Comparison of ENCODE assay signal across 19 cellular contexts in the genomic region with DNA sequence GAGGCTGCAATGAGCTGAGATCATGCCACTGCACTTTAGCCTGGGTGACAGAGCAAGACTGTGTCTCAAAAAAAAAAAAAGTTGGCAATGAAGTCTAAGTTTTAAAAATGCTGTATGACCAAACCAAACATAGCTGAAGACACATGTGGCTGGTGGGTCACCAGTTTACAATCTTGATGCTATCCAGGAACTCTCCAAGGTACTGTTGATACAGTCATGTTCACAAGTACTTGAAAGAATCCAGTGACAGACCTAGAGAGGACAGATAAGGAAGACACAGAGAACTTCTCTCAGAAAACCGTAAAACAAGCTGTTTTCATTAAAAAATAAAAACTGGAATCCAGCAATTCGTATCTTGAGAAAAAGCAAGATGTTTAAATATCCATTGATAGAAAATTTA.
DNase-seq lines count a peak whose midpoint lies in the region; TF ChIP-seq lines count a peak whose summit lies in the region.
"Had no signal": no experiment of that assay in that cellular context is flagged by ENCODE, and none has a peak within 500 bp of the region (broad histone marks: within the 10 kb centered on the region; RNA-seq: fewer than 3 reads in every experiment).

No MANE protein-coding gene starts in this region.

- DNase-seq in ACHN (peak; percentile 19), HFFc6 (peak; percentile 77), amniotic stem cell (lab: John Stamatoyannopoulos, UW) (peak; percentile 9), hepatic stellate cell (ENCODE audit: low spot score) (peak; percentile 47), GM13976 (ENCODE audit: low spot score) (no peak), C1 segment of cervical spinal cord (lab: John Stamatoyannopoulos, UW) (no peak), NCI-H1105 (lab: John Stamatoyannopoulos, UW) (no peak)
- no peak for DNase-seq in CD8-positive, alpha-beta memory T cell
- DNase-seq: activated CD4-positive, alpha-beta T cell treated with anti-CD3 and anti-CD28 coated beads for 1 hour; activated naive CD8-positive, alpha-beta T cell treated with anti-CD3 and anti-CD28 coated beads, Interleukin-2, amount 10 ng/mL, durations not matched to agents 7 days and 5 days; effector memory CD4-positive, alpha-beta T cell; GOT3; left colon; naive thymus-derived CD4-positive, alpha-beta T cell; NCI-H1048; stimulated activated CD4-positive, alpha-beta T cell treated with anti-CD3 and anti-CD28 coated beads, Interleukin-4, amount 100 ng/mL, for 1 hour had no signal

- H3K36me3 ChIP-seq in CD8-positive, alpha-beta memory T cell (ENCODE audit: insufficient read depth, low read length), result no peaks in the 10 kb centered on the region
- H3K36me3 ChIP-seq: right atrium auricular region had no signal

- in situ Hi-C loops in ACHN (cut with HindIII; ENCODE audit: low pct_ligation_motif_present, low pct_unique_long_range_greater_than_20kb, low sequenced_read_pairs) (no loop called here), GM13976 (cut with MboI; ENCODE audit: low sequenced_read_pairs, unreplicated experiment) (no loop called here)

- no peaks in the 10 kb centered on the region for H3K36me3 Mint-ChIP-seq in HFFc6 (ENCODE audit: low read depth)
- no peaks in the 10 kb centered on the region for H3K36me3 Mint-ChIP-seq in CD8-positive, alpha-beta memory T cell
- H3K36me3 Mint-ChIP-seq: activated naive CD8-positive, alpha-beta T cell treated with anti-CD3 and anti-CD28 coated beads, Interleukin-2, amount 10 ng/mL, durations not matched to agents 7 days and 5 days; stimulated activated effector memory CD8-positive, alpha-beta T cell treated with anti-CD3 and anti-CD28 coated beads, Interleukin-12 subunit alpha, Interleukin-12 subunit beta, amount 100 ng/mL, for 72 hours; type B pancreatic cell had no signal

- H3K9me3 Mint-ChIP-seq in HFFc6, result no peaks in the 10 kb centered on the region
- H3K9me3 Mint-ChIP-seq in CD8-positive, alpha-beta memory T cell, result peaks cover 0 to 4% (median 0%) of the 10 kb centered on the region in 5 donors
- H3K9me3 Mint-ChIP-seq: activated naive CD8-positive, alpha-beta T cell treated with anti-CD3 and anti-CD28 coated beads, Interleukin-2, amount 10 ng/mL, durations not matched to agents 7 days and 5 days; stimulated activated effector memory CD8-positive, alpha-beta T cell treated with anti-CD3 and anti-CD28 coated beads, Interleukin-12 subunit alpha, Interleukin-12 subunit beta, amount 100 ng/mL, for 72 hours; type B pancreatic cell had no signal

- POLR2A ChIA-PET in CD8-positive, alpha-beta memory T cell (lab: Charles Lee), result no interaction called here

- no peaks in the 10 kb centered on the region for H3K27me3 Mint-ChIP-seq in HFFc6 (ENCODE audit: insufficient read depth)
- H3K27me3 Mint-ChIP-seq in CD8-positive, alpha-beta memory T cell, result peaks cover 4 to 9% of the 10 kb centered on the region in 2 donors
- H3K27me3 Mint-ChIP-seq: naive thymus-derived CD4-positive, alpha-beta T cell; type B pancreatic cell had no signal

- no peak overlapping the region for H3K27ac ChIP-seq in CD8-positive, alpha-beta memory T cell (ENCODE audit: low read depth, low read length)
- H3K27ac ChIP-seq: right atrium auricular region had no signal

- H3K9me3 ChIP-seq in CD8-positive, alpha-beta memory T cell (ENCODE audit: low read length), result no peaks in the 10 kb centered on the region
- H3K9me3 ChIP-seq: right atrium auricular region had no signal

- no peak for TF ChIP-seq CTCF in HFFc6 (IDR thresholded peaks at IDR 0.05)
- no peak for TF ChIP-seq CTCF in GM13976 (IDR thresholded peaks at IDR 0.05; ENCODE audit: borderline replicate concordance, control extremely low read depth, extremely low read depth, insufficient read depth, missing control alignments)

- no peak overlapping the region for H3K27ac Mint-ChIP-seq in HFFc6
- no peak overlapping the region for H3K27ac Mint-ChIP-seq in CD8-positive, alpha-beta memory T cell
- H3K27ac Mint-ChIP-seq: activated naive CD8-positive, alpha-beta T cell treated with anti-CD3 and anti-CD28 coated beads, Interleukin-2, amount 10 ng/mL, durations not matched to agents 7 days and 5 days; naive thymus-derived CD4-positive, alpha-beta T cell; stimulated activated effector memory CD8-positive, alpha-beta T cell treated with anti-CD3 and anti-CD28 coated beads, Interleukin-12 subunit alpha, Interleukin-12 subunit beta, amount 100 ng/mL, for 72 hours; type B pancreatic cell had no signal

- no peaks in the 10 kb centered on the region for H3K27me3 ChIP-seq in CD8-positive, alpha-beta memory T cell (ENCODE audit: insufficient read depth, low read length, poor library complexity, severe bottlenecking)
- H3K27me3 ChIP-seq: right atrium auricular region had no signal

- H3K4me1 Mint-ChIP-seq in HFFc6 (ENCODE audit: low read depth), result peaks cover 31% of the 10 kb centered on the region
- H3K4me1 Mint-ChIP-seq in CD8-positive, alpha-beta memory T cell, result no peaks in the 10 kb centered on the region
- H3K4me1 Mint-ChIP-seq: stimulated activated effector memory CD8-positive, alpha-beta T cell treated with anti-CD3 and anti-CD28 coated beads, Interleukin-12 subunit alpha, Interleukin-12 subunit beta, amount 100 ng/mL, for 72 hours had no signal

- no peak overlapping the region for H3K4me3 Mint-ChIP-seq in HFFc6
- H3K4me3 Mint-ChIP-seq in CD8-positive, alpha-beta memory T cell, result no peak overlapping the region
- H3K4me3 Mint-ChIP-seq: activated naive CD8-positive, alpha-beta T cell treated with anti-CD3 and anti-CD28 coated beads, Interleukin-2, amount 10 ng/mL, durations not matched to agents 7 days and 5 days; naive thymus-derived CD4-positive, alpha-beta T cell; stimulated activated effector memory CD8-positive, alpha-beta T cell treated with anti-CD3 and anti-CD28 coated beads, Interleukin-12 subunit alpha, Interleukin-12 subunit beta, amount 100 ng/mL, for 72 hours; type B pancreatic cell had no signal

- H3K4me1 ChIP-seq in CD8-positive, alpha-beta memory T cell (ENCODE audit: insufficient read depth, low read length), result no peaks in the 10 kb centered on the region

- H3K4me3 ChIP-seq in CD8-positive, alpha-beta memory T cell (ENCODE audit: low read length), result no peak overlapping the region
- H3K4me3 ChIP-seq: right atrium auricular region had no signal

- CTCF ChIA-PET in CD8-positive, alpha-beta memory T cell (lab: Charles Lee), result interaction anchor here (1.1 kb wide), 1 partner anchor 35 kb away, joined by 3 read pairs; no protein-coding TSS in a partner anchor

Comparison
In these comparisons a context has a peak if more than half of its experiments do, and no peak if none do; other contexts are left out.
1. DNase-seq: peak in ACHN (single experiment), HFFc6 (single experiment), amniotic stem cell (single experiment) and hepatic stellate cell (single experiment); none in GM13976 (single experiment), C1 segment of cervical spinal cord (0 of 14), CD8-positive, alpha-beta memory T cell (0 of 5) and NCI-H1105 (single experiment).